In genomic region chr3:121998030-121998580, GRCh38 we compare ENCODE assay signal across 1 cellular context.
TF ChIP-seq lines count a peak whose summit lies in the region.

No MANE protein-coding gene starts in this region.

TF ChIP-seq in GM12878, 131 proteins besides CTCF, POLR2A, EP300 and RAD21 (continued from another document and continues in another):
- TF ChIP-seq RELB (IDR thresholded peaks at IDR 0.05; ENCODE audit: low read depth) (no peak; the same call in 1 of the 2 replicates), SREBF2 (IDR thresholded peaks at IDR 0.05; ENCODE audit: low read length) (no peak), WRNIP1 (IDR thresholded peaks at IDR 0.05; ENCODE audit: borderline replicate concordance, low read depth, low read length) (no peak), ZNF384 (IDR thresholded peaks at IDR 0.05; ENCODE audit: borderline replicate concordance, low read depth, low read length) (no peak), MEF2A (IDR thresholded peaks at IDR 0.05; ENCODE audit: insufficient read depth, low read depth, low read length) (peak; percentile 59; the same call in 1 of the 2 replicates), RFX5 (IDR thresholded peaks at IDR 0.05; ENCODE audit: low read depth, low read length) (no peak), RCOR1 (conservative IDR thresholded peaks at IDR 0.05; ENCODE audit: low read depth, low read length) (no peak), CREB1 (IDR thresholded peaks at IDR 0.05; ENCODE audit: low read depth) (peak; percentile 39; the same call in 1 of the 2 replicates), NFIC (IDR thresholded peaks at IDR 0.05; ENCODE audit: low read depth, low read length) (peak; percentile 93), SREBF1 (IDR thresholded peaks at IDR 0.05; ENCODE audit: low read length) (no peak), ATF2 (IDR thresholded peaks at IDR 0.05; ENCODE audit: low read length) (peak; percentile 97), SIX5 (IDR thresholded peaks at IDR 0.05; ENCODE audit: low read depth, low read length, severe bottlenecking) (no peak), ZNF217 (IDR thresholded peaks at IDR 0.05) (no peak), RAD51 (IDR thresholded peaks at IDR 0.05) (no peak), STAT3 (IDR thresholded peaks at IDR 0.05; ENCODE audit: low read depth, low read length) (no peak), PBX3 (IDR thresholded peaks at IDR 0.05; ENCODE audit: insufficient replicate concordance, low read depth, low read length) (no peak), SPI1 (IDR thresholded peaks at IDR 0.05; ENCODE audit: borderline replicate concordance, insufficient read depth, low read depth, low read length) (peak; percentile 14; the same call in 1 of the 2 replicates), SIN3A (IDR thresholded peaks at IDR 0.05; ENCODE audit: low read depth, low read length) (no peak), EZH2 (IDR thresholded peaks at IDR 0.05; ENCODE audit: borderline replicate concordance, control insufficient read depth, low read depth, low read length) (no peak), NKRF (conservative IDR thresholded peaks at IDR 0.05) (no peak), MTA3 (IDR thresholded peaks at IDR 0.05; ENCODE audit: borderline replicate concordance, low read length) (0 out of 2 replicates have a peak, but pooled peaks have one; percentile 63), DPF2 (IDR thresholded peaks at IDR 0.05) (peak; percentile 81), SMARCA5 (IDR thresholded peaks at IDR 0.05) (no peak), HDAC6 (IDR thresholded peaks at IDR 0.05; ENCODE audit: unreplicated experiment) (no peak), ZNF687 (IDR thresholded peaks at IDR 0.05) (no peak), BRCA1 (IDR thresholded peaks at IDR 0.05; ENCODE audit: low read depth, low read length) (no peak), CHD4 (IDR thresholded peaks at IDR 0.05) (no peak), PML (IDR thresholded peaks at IDR 0.05; ENCODE audit: low read length) (no peak), ZNF592 (IDR thresholded peaks at IDR 0.05) (no peak), ATF3 (IDR thresholded peaks at IDR 0.05; ENCODE audit: borderline replicate concordance, extremely low read depth, low read depth, low read length) (no peak), SUPT20H (IDR thresholded peaks at IDR 0.05; ENCODE audit: borderline replicate concordance, control insufficient read depth, low read depth, low read length) (no peak), FOS (IDR thresholded peaks at IDR 0.05; ENCODE audit: borderline replicate concordance, extremely low read depth, insufficient read length) (no peak), ELK1 (IDR thresholded peaks at IDR 0.05; ENCODE audit: low read depth, low read length) (no peak), TBL1XR1 (IDR thresholded peaks at IDR 0.05; ENCODE audit: low read depth, low read length) (no peak), MTA2 (IDR thresholded peaks at IDR 0.05; ENCODE audit: low read depth) (peak; percentile 72), CEBPZ (IDR thresholded peaks at IDR 0.05; ENCODE audit: low read depth, low read length) (no peak), PAX5 (IDR thresholded peaks at IDR 0.05; ENCODE audit: borderline replicate concordance, low read depth, low read length) (no peak), NBN (IDR thresholded peaks at IDR 0.05) (no peak), TCF7 (IDR thresholded peaks at IDR 0.05; ENCODE audit: borderline replicate concordance) (peak; percentile 65; the same call in 1 of the 2 replicates), POLR2AphosphoS2 (IDR thresholded peaks at IDR 0.05; ENCODE audit: low read depth, low read length) (no peak), CBX5 (IDR thresholded peaks at IDR 0.05; ENCODE audit: low read depth) (no peak), STAT1 (conservative IDR thresholded peaks at IDR 0.05) (no peak), EGR1 (IDR thresholded peaks at IDR 0.05; ENCODE audit: borderline replicate concordance in 1 of 2, low read depth in 2 of 2, low read length in 2 of 2) (no peak), TCF3 (IDR thresholded peaks at IDR 0.05; ENCODE audit: borderline replicate concordance, insufficient read depth, low read depth, low read length) (no peak)
